Comparison of ENCODE assay signal across 9 cellular contexts in the genomic region with DNA sequence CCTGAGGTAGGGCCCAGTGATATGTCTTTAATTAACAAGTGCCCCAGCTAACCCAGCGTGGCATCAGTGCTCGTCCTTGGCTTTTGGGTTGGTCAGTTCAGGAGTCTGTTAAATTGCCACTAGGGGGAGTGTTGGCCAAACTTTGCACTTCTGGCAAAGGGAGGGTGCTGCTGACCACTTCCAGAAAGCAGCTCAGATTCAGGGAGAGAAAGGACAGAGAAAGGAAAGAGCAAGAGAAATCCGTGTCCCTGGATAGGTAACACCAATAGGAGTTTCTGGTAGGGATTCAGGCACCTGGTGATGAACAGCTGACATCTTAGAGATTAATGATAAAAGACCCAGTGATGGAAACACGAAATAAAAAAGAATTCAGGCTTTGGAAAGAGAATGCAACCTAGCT.
A peak's percentile ranks its signal among the peaks of the same experiment; 100 is the strongest.
DNase-seq lines count a peak whose midpoint lies in the region; ATAC-seq and TF ChIP-seq lines count a peak whose summit lies in the region.
"Had no signal": no experiment of that assay in that cellular context is flagged by ENCODE, and none has a peak within 500 bp of the region (broad histone marks: within the 10 kb centered on the region; RNA-seq: fewer than 3 reads in every experiment).

No MANE protein-coding gene starts in this region.

- peaks cover 11 to 39% of the 10 kb centered on the region in 2 donors for H3K36me3 Mint-ChIP-seq in CD4-positive, alpha-beta memory T cell

- no peak overlapping the region for H3K4me3 ChIP-seq in epithelial cell of proximal tubule (ENCODE audit: low read depth, low read length)
- H3K4me3 ChIP-seq in CD4-positive, alpha-beta memory T cell (ENCODE audit: low read length in 2 of 2): no peak overlapping the region
- H3K4me3 ChIP-seq: skin epidermis had no signal

- no peaks in the 10 kb centered on the region for H3K27me3 ChIP-seq in CD4-positive, alpha-beta memory T cell (ENCODE audit: insufficient read depth, low read length)

- CTCF ChIA-PET in HEK293T (lab: Yijun Ruan, JAX): interaction anchor here (0.6 to 2.2 kb wide), 19 partner anchors 10 to 493 kb away, joined by 3 to 35 read pairs (median 3); no protein-coding TSS in a partner anchor
- CTCF ChIA-PET in CD4-positive, alpha-beta memory T cell (lab: Charles Lee; ENCODE audit: partially characterized antibody): interaction anchor here (1.2 to 1.7 kb wide), 3 partner anchors 11 to 16 kb away, joined by 4 to 6 read pairs (median 5); no protein-coding TSS in a partner anchor

- in situ Hi-C loops in Caki2 (cut with HindIII; ENCODE audit: low pct_unique_long_range_greater_than_20kb, low sequenced_read_pairs): no loop called here

- POLR2A ChIA-PET in HEK293T (lab: Yijun Ruan, JAX): no interaction called here
- POLR2A ChIA-PET in CD4-positive, alpha-beta memory T cell (lab: Charles Lee; ENCODE audit: partially characterized antibody): interaction anchor here (0.6 kb wide), 1 partner anchor 1384 kb away, joined by 3 read pairs; no protein-coding TSS in a partner anchor

- H3K27ac ChIP-seq in CD4-positive, alpha-beta memory T cell (ENCODE audit: low read depth, low read length): no peak overlapping the region
- H3K27ac ChIP-seq: skin epidermis had no signal

- no peaks in the 10 kb centered on the region for H3K9me3 ChIP-seq in CD4-positive, alpha-beta memory T cell (ENCODE audit: control insufficient read depth in 1 of 2, low read length in 2 of 2)

- ATAC-seq in HG03135 (IDR thresholded peaks at IDR 0.05; ENCODE audit: unreplicated experiment): no peak

- H3K27me3 Mint-ChIP-seq in CD4-positive, alpha-beta memory T cell: no peaks in the 10 kb centered on the region

- H3K27ac Mint-ChIP-seq in CD4-positive, alpha-beta memory T cell: peak overlapping the region in 1 of 7 donors; percentile 20

- no peaks in the 10 kb centered on the region for H3K36me3 ChIP-seq in CD4-positive, alpha-beta memory T cell (ENCODE audit: insufficient read depth, low read length)

- DNase-seq in Caki2 (ENCODE audit: low read depth) (peak; percentile 59), HEK293T (ENCODE audit: extremely low spot score) (peak; percentile 74), RPMI7951 (ENCODE audit: low read depth) (peak; percentile 69), epithelial cell of proximal tubule (ENCODE audit: low read depth) (no peak), myocyte (ENCODE audit: low read depth) (peak; percentile 88), NCI-H2171 (lab: John Stamatoyannopoulos, UW) (no peak)
- DNase-seq in CD4-positive, alpha-beta memory T cell: no peak

- peaks cover 39% of the 10 kb centered on the region for H3K4me1 ChIP-seq in CD4-positive, alpha-beta memory T cell (ENCODE audit: insufficient read depth, low read length)

- H3K4me3 Mint-ChIP-seq in CD4-positive, alpha-beta memory T cell: peak overlapping the region in 1 of 8 donors; percentile 22

- H3K9me3 Mint-ChIP-seq in CD4-positive, alpha-beta memory T cell: peaks cover 0 to 7% (median 0%) of the 10 kb centered on the region in 8 donors

- intact Hi-C loops in CD4-positive, alpha-beta memory T cell (cut with micrococcal nuclease): no loop called here

- peak; percentile 82 for TF ChIP-seq CTCF in epithelial cell of proximal tubule (conservative IDR thresholded peaks at IDR 0.05; ENCODE audit: low read depth, low read length)

- peaks cover 42 to 65% (median 50%) of the 10 kb centered on the region in 4 donors for H3K4me1 Mint-ChIP-seq in CD4-positive, alpha-beta memory T cell

TF ChIP-seq in HEK293T, 16 proteins besides CTCF, POLR2A, EP300 and RAD21:
- TF ChIP-seq ZNF384 (IDR thresholded peaks at IDR 0.05) (no peak), FOXM1 (IDR thresholded peaks at IDR 0.05; ENCODE audit: borderline replicate concordance) (no peak), NFRKB (IDR thresholded peaks at IDR 0.05) (no peak), HDGF (IDR thresholded peaks at IDR 0.05; ENCODE audit: borderline replicate concordance) (no peak), FOXK2 (IDR thresholded peaks at IDR 0.05) (no peak), L3MBTL2 (conservative IDR thresholded peaks at IDR 0.05) (no peak), BHLHE40 (IDR thresholded peaks at IDR 0.05; ENCODE audit: borderline replicate concordance) (no peak), LEF1 (IDR thresholded peaks at IDR 0.05; ENCODE audit: borderline replicate concordance) (no peak), TARDBP (IDR thresholded peaks at IDR 0.05) (no peak), PKNOX1 (IDR thresholded peaks at IDR 0.05) (no peak), CTBP1 (IDR thresholded peaks at IDR 0.05; ENCODE audit: borderline replicate concordance) (no peak)
TF ChIP-seq in HEK293T: peak in this region for 0.

Comparison
In these comparisons a context has a peak if more than half of its experiments do, and no peak if none do; other contexts are left out.
1. DNase-seq: peak in Caki2 (single experiment), HEK293T (single experiment), RPMI7951 (single experiment) and myocyte (single experiment); none in epithelial cell of proximal tubule (single experiment), NCI-H2171 (single experiment) and CD4-positive, alpha-beta memory T cell (0 of 5).